35 cellular contexts compared by ENCODE assay signal in genomic region chr22:22902247-22902962, GRCh38. TPM values are rescaled to one million over a fixed set of nuclear protein-coding genes. Genes with fewer than 3 reads are reported as not detected.
DNase-seq lines count a peak whose midpoint lies in the region; ATAC-seq, FAIRE-seq and TF ChIP-seq lines count a peak whose summit lies in the region.
"Had no signal": no experiment of that assay in that cellular context is flagged by ENCODE, and none has a peak within 500 bp of the region (broad histone marks: within the 10 kb centered on the region; RNA-seq: fewer than 3 reads in every experiment).

No MANE protein-coding gene starts in this region.

- CTCF ChIA-PET in HepG2 (lab: Yijun Ruan, JAX; ENCODE audit: low intra/inter-chr PET ratio, low total read pairs): no interaction called here

- POLR2A ChIA-PET in HepG2 (lab: Yijun Ruan, JAX): no interaction called here

- TF ChIP-seq EP300 in HepG2 (IDR thresholded peaks at IDR 0.05; ENCODE audit: low read depth in 2 of 2, low read length in 2 of 2) (no peak), HepG2 (CRISPR knock-in tag; IDR thresholded peaks at IDR 0.05; ENCODE audit: borderline replicate concordance) (no peak), esophagus muscularis mucosa (IDR thresholded peaks at IDR 0.05) (no peak)

- no peak for FAIRE-seq in HepG2 (lab: Jason Lieb, UNC)
- FAIRE-seq in frontal cortex (lab: Jason Lieb, UNC): no peak
- FAIRE-seq: keratinocyte had no signal

- no peaks in the 10 kb centered on the region for H4K20me1 ChIP-seq in HepG2 (ENCODE audit: insufficient read depth, low read length)

- H3K4me1 Mint-ChIP-seq in stimulated activated memory B cell treated with anti-CD40 and anti-IgM and Interleukin-4, amounts not matched to agents 10 μg/mL and 1 μg/mL and 100 μg/mL, for 72 hours: peaks cover 65% of the 10 kb centered on the region
- H3K4me1 Mint-ChIP-seq: activated CD8-positive, alpha-beta memory T cell treated with anti-CD3 and anti-CD28 coated beads, Interleukin-2, amount 10 ng/mL, durations not matched to agents 7 days and 5 days; activated naive CD4-positive, alpha-beta T cell treated with anti-CD3 and anti-CD28 coated beads, Interleukin-2, amount 10 ng/mL, durations not matched to agents 7 days and 5 days; GM23338 had no signal

- H3K9me3 Mint-ChIP-seq in stimulated activated memory B cell treated with anti-CD40 and anti-IgM and Interleukin-4, amounts not matched to agents 10 μg/mL and 1 μg/mL and 100 μg/mL, for 72 hours: no peaks in the 10 kb centered on the region
- H3K9me3 Mint-ChIP-seq: activated naive CD4-positive, alpha-beta T cell treated with anti-CD3 and anti-CD28 coated beads, Interleukin-2, amount 10 ng/mL, durations not matched to agents 7 days and 5 days; endodermal cell; HFFc6 had no signal

- ATAC-seq in HepG2: no peak
- no peak for ATAC-seq in stimulated activated memory B cell treated with anti-CD40 and anti-IgM and Interleukin-4, amounts not matched to agents 10 μg/mL and 1 μg/mL and 100 μg/mL, for 72 hours
- ATAC-seq: activated CD8-positive, alpha-beta memory T cell treated with anti-CD3 and anti-CD28 coated beads, Interleukin-2, amount 10 ng/mL, durations not matched to agents 7 days and 5 days; GM23338 had no signal

- no peak overlapping the region for H2AFZ ChIP-seq in HepG2 (ENCODE audit: low read length)
- H2AFZ ChIP-seq: GM23338 had no signal

- peaks cover 12% of the 10 kb centered on the region for H3K36me3 Mint-ChIP-seq in stimulated activated memory B cell treated with anti-CD40 and anti-IgM and Interleukin-4, amounts not matched to agents 10 μg/mL and 1 μg/mL and 100 μg/mL, for 72 hours
- H3K36me3 Mint-ChIP-seq: activated CD8-positive, alpha-beta memory T cell treated with anti-CD3 and anti-CD28 coated beads, Interleukin-2, amount 10 ng/mL, durations not matched to agents 7 days and 5 days; activated naive CD4-positive, alpha-beta T cell treated with anti-CD3 and anti-CD28 coated beads, Interleukin-2, amount 10 ng/mL, durations not matched to agents 7 days and 5 days had no signal

- H3K9me3 ChIP-seq in SJCRH30 (replicated peaks) (no peaks in the 10 kb centered on the region), HepG2 (ENCODE audit: low read length) (no peaks in the 10 kb centered on the region), esophagus muscularis mucosa (no peaks in the 10 kb centered on the region)
- H3K9me3 ChIP-seq: esophagus squamous epithelium, Peyer's patch, thoracic aorta had no signal

- no peak overlapping the region for H3K4me2 ChIP-seq in HepG2 (ENCODE audit: low read depth, low read length)
- H3K4me2 ChIP-seq: GM23338, smooth muscle cell had no signal

- no peak for TF ChIP-seq RAD21 in HepG2 (CRISPR knock-in tag; IDR thresholded peaks at IDR 0.05)

- H3K4me3 Mint-ChIP-seq in stimulated activated memory B cell treated with anti-CD40 and anti-IgM and Interleukin-4, amounts not matched to agents 10 μg/mL and 1 μg/mL and 100 μg/mL, for 72 hours: no peak overlapping the region
- H3K4me3 Mint-ChIP-seq: activated CD8-positive, alpha-beta memory T cell treated with anti-CD3 and anti-CD28 coated beads, Interleukin-2, amount 10 ng/mL, durations not matched to agents 7 days and 5 days; activated naive CD4-positive, alpha-beta T cell treated with anti-CD3 and anti-CD28 coated beads, Interleukin-2, amount 10 ng/mL, durations not matched to agents 7 days and 5 days; endodermal cell; GM23338; HFFc6 had no signal

- in situ Hi-C loops in GM18951 (cut with MboI; ENCODE audit: low sequenced_read_pairs, unreplicated experiment) (no loop called here), HepG2 (cut with HindIII; ENCODE audit: extremely low pct_ligation_motif_present, low pct_unique_long_range_greater_than_20kb) (no loop called here)

- H3K36me3 ChIP-seq in SJCRH30 (no peaks in the 10 kb centered on the region; the same call in 1 of the 2 replicates), HepG2 (replicated peaks in 1 of 2; ENCODE audit: control insufficient read depth in 1 of 2, insufficient read depth in 2 of 2, low read length in 2 of 2) (no peaks in the 10 kb centered on the region), esophagus muscularis mucosa (no peaks in the 10 kb centered on the region)
- H3K36me3 ChIP-seq: esophagus squamous epithelium, Peyer's patch, thoracic aorta, WERI-Rb-1 had no signal

- intact Hi-C loops in HepG2 (cut with micrococcal nuclease; ENCODE audit: unreplicated experiment): no loop called here
- intact Hi-C loops in esophagus muscularis mucosa (cut with DNase I): no loop called here

- no peaks in the 10 kb centered on the region for H3K27me3 Mint-ChIP-seq in stimulated activated memory B cell treated with anti-CD40 and anti-IgM and Interleukin-4, amounts not matched to agents 10 μg/mL and 1 μg/mL and 100 μg/mL, for 72 hours

- H3K9ac ChIP-seq in HepG2 (ENCODE audit: insufficient read depth, low read depth, low read length): no peak overlapping the region

- H3K27ac ChIP-seq in SJCRH30 (peak overlapping the region; percentile 94), HepG2 (ENCODE audit: extremely low read length, insufficient read depth, low read length) (no peak overlapping the region), esophagus muscularis mucosa (replicated peaks in 1 of 4) (no peak overlapping the region)
- H3K27ac ChIP-seq: coronary artery, esophagus squamous epithelium, thoracic aorta, WERI-Rb-1 had no signal

- no TSS peak for BruUV-seq in HepG2 (replicated peaks; lab: Mats Ljungman, UMichigan)

- WGBS in HepG2 (ENCODE audit: low lambda C conversion rate): 24% methylated on average over 7 of the region's 8 CpGs
- WGBS in esophagus muscularis mucosa: 76% methylated on average over 8 of the region's 8 CpGs

- H3K27me3 ChIP-seq in SJCRH30: no peaks in the 10 kb centered on the region
- H3K27me3 ChIP-seq in HepG2 (ENCODE audit: control insufficient read depth in 1 of 2, insufficient read depth in 2 of 2, low read length in 2 of 2): peaks cover 11 to 41% of the 10 kb centered on the region in 2 experiments; a peak in 4 of 5 replicates
- peaks cover 0 to 3% (median 0%) of the 10 kb centered on the region in 4 donors for H3K27me3 ChIP-seq in esophagus muscularis mucosa
- H3K27me3 ChIP-seq: Peyer's patch had no signal

- H3K27ac Mint-ChIP-seq in stimulated activated memory B cell treated with anti-CD40 and anti-IgM and Interleukin-4, amounts not matched to agents 10 μg/mL and 1 μg/mL and 100 μg/mL, for 72 hours: peak overlapping the region; percentile 63
- H3K27ac Mint-ChIP-seq: activated CD8-positive, alpha-beta memory T cell treated with anti-CD3 and anti-CD28 coated beads, Interleukin-2, amount 10 ng/mL, durations not matched to agents 7 days and 5 days; activated naive CD4-positive, alpha-beta T cell treated with anti-CD3 and anti-CD28 coated beads, Interleukin-2, amount 10 ng/mL, durations not matched to agents 7 days and 5 days; endodermal cell; GM23338; HFFc6 had no signal

- H3K4me1 ChIP-seq in SJCRH30: peaks cover 46% of the 10 kb centered on the region
- no peaks in the 10 kb centered on the region for H3K4me1 ChIP-seq in HepG2 (ENCODE audit: insufficient read depth, low read length)
- no peaks in the 10 kb centered on the region for H3K4me1 ChIP-seq in esophagus muscularis mucosa
- H3K4me1 ChIP-seq: esophagus squamous epithelium, Peyer's patch had no signal

- TF ChIP-seq POLR2A in GM18951 (IDR thresholded peaks at IDR 0.05; ENCODE audit: extremely low read depth, insufficient read depth, insufficient read length) (peak; percentile 57), HepG2 (IDR thresholded peaks at IDR 0.05; ENCODE audit: insufficient read depth in 1 of 2, low read depth in 2 of 2, low read length in 2 of 2) (no peak), esophagus muscularis mucosa (IDR thresholded peaks at IDR 0.05; ENCODE audit: low read depth) (no peak)

- H3K79me2 ChIP-seq in HepG2 (ENCODE audit: insufficient read depth, low read length): no peaks in the 10 kb centered on the region

- DNase-seq in SJCRH30: peak; percentile 93 to 94
- no peak for DNase-seq in HepG2 (ENCODE audit: low spot score)
- no peak for DNase-seq in SKM-1 treated with dmso at 0.1 percent for 144 hours (lab: John Stamatoyannopoulos, UW; ENCODE audit: unreplicated experiment)
- DNase-seq in frontal cortex (ENCODE audit: low spot score in 2 of 2): no peak
- no peak for DNase-seq in esophagus muscularis mucosa (ENCODE audit: extremely low spot score)
- DNase-seq: activated CD4-positive, alpha-beta T cell treated with anti-CD3 and anti-CD28 coated beads, Interleukin-2, amount 50 U/mL, for 1 hour; activated CD8-positive, alpha-beta memory T cell treated with anti-CD3 and anti-CD28 coated beads, Interleukin-2, amount 10 ng/mL, durations not matched to agents 7 days and 5 days; activated naive CD4-positive, alpha-beta T cell treated with anti-CD3 and anti-CD28 coated beads, Interleukin-2, amount 10 ng/mL, durations not matched to agents 7 days and 5 days; amygdala; endodermal cell; esophagus squamous epithelium; HFFc6; KG1; mammary epithelial cell; NCI-H146; NCI-H510A; nucleus accumbens; Peyer's patch; stimulated activated CD4-positive, alpha-beta T cell treated with anti-CD3 and anti-CD28 coated beads, Interleukin-4, amount 100 ng/mL, for 1 hour; stimulated activated naive CD4-positive, alpha-beta T cell; WERI-Rb-1 had no signal

- TF ChIP-seq CTCF in HepG2 (CRISPR knock-in tag; IDR thresholded peaks at IDR 0.05) (no peak), esophagus muscularis mucosa (IDR thresholded peaks at IDR 0.05) (no peak)

- H3K4me3 ChIP-seq in SJCRH30 (no peak overlapping the region), HepG2 (replicated peaks in 1 of 3; ENCODE audit: insufficient read depth in 1 of 3, low read depth in 2 of 3, low read length in 3 of 3) (no peak overlapping the region), esophagus muscularis mucosa (no peak overlapping the region)
- H3K4me3 ChIP-seq: coronary artery, esophagus squamous epithelium, GM23338, smooth muscle cell, thoracic aorta had no signal

RNA-seq across cellular contexts. Expression of gene IGLL5, which starts 14.8 kb away (rescaled TPM):
- 0.94 and 1.0 TPM in 2 replicates for total RNA-seq in SJCRH30 (2014; rRNA removed; shearing (Covaris generic))
- total RNA-seq in HepG2 (2016; rRNA removed; fragmentation: Illumina TruSeq; extraction: Trizol) (not detected in 2 replicates), frontal cortex (not detected), esophagus muscularis mucosa (1 to 10 TPM in 1 of 4 donors, under 1 TPM in 2, not detected in 1; 0.39 to 1.3 (median 0.80) TPM)
- not detected in 2 replicates for total RNA-seq in HepG2 (2016; cell fraction: cytosol; rRNA removed; fragmentation: Illumina TruSeq; extraction: Trizol; ENCODE audit: low read depth)
- not detected in 2 replicates for total RNA-seq in HepG2 (2016; cell fraction: insoluble cytoplasmic fraction; rRNA removed; fragmentation: Illumina TruSeq; extraction: Trizol)
- total RNA-seq in HepG2 (2016; cell fraction: membrane; rRNA removed; fragmentation: Illumina TruSeq; extraction: Trizol): not detected in 2 replicates
- total RNA-seq in HepG2 (2016; cell fraction: nucleus; rRNA removed; fragmentation: Illumina TruSeq; extraction: Trizol): not detected in 2 replicates
- not detected in 2 replicates for polyA plus RNA-seq in HepG2 (2011; rRNA removed)
- not detected in 2 replicates for polyA plus RNA-seq in HepG2 (2011; cell fraction: cytosol; rRNA removed)
- polyA plus RNA-seq in HepG2 (2011; cell fraction: nucleus; rRNA removed): not detected in 2 replicates
- polyA plus RNA-seq in HepG2 (2012): not detected in 2 replicates
- polyA plus RNA-seq in HepG2 (2016; cell fraction: cytosol; fragmentation: Illumina TruSeq; extraction: Trizol; ENCODE audit: low read depth): not detected in 2 replicates
- not detected in 2 replicates for polyA plus RNA-seq in HepG2 (2016; cell fraction: insoluble cytoplasmic fraction; fragmentation: Illumina TruSeq; extraction: Trizol; ENCODE audit: low read depth)
- not detected in 2 replicates for polyA plus RNA-seq in HepG2 (2016; cell fraction: membrane; fragmentation: Illumina TruSeq; extraction: Trizol; ENCODE audit: low read depth)
- polyA plus RNA-seq in HepG2 (2016; cell fraction: nucleus; fragmentation: Illumina TruSeq; extraction: Trizol; ENCODE audit: insufficient read depth, low read depth): not detected in 2 replicates
- polyA minus RNA-seq in HepG2 (2011; rRNA and poly(A)+ RNA removed; ENCODE audit: low replicate concordance): not detected in 2 replicates
- not detected in 2 replicates for polyA minus RNA-seq in HepG2 (2011; cell fraction: cytosol; rRNA and poly(A)+ RNA removed)
- not detected in 2 replicates for polyA minus RNA-seq in HepG2 (2011; cell fraction: nucleus; rRNA and poly(A)+ RNA removed)
- total RNA-seq: activated CD8-positive, alpha-beta memory T cell treated with anti-CD3 and anti-CD28 coated beads, Interleukin-2, amount 10 ng/mL, durations not matched to agents 7 days and 5 days; bronchial epithelial cell; endodermal cell; glomerular endothelial cell; GM23338; HFFc6; mammary epithelial cell; myocyte; renal cortical epithelial cell; SK-MEL-5; smooth muscle cell; T-helper 2 cell treated with Interferon-gamma antibody and Interleukin-4, amounts not matched to agents 100 ng/mL and 5 ng/mL, for 36 hours had no signal
- polyA plus RNA-seq: AG04450, GM23338, keratinocyte, mammary epithelial cell, smooth muscle cell had no signal

Comparison
In these comparisons a context has a peak if more than half of its experiments do, and no peak if none do; other contexts are left out.
1. DNase-seq: peak in SJCRH30 (2 of 2); none in HepG2 (single experiment), SKM-1 treated with dmso at 0.1 percent for 144 hours (single experiment), frontal cortex (0 of 2) and esophagus muscularis mucosa (single experiment).